In genomic region chr17:65328567-65328966, GRCh38 we compare ENCODE assay signal across 16 cellular contexts.
"Had no signal": no experiment of that assay in that cellular context is flagged by ENCODE, and none has a peak within 500 bp of the region (broad histone marks: within the 10 kb centered on the region; RNA-seq: fewer than 3 reads in every experiment).

No MANE protein-coding gene starts in this region.

- H3K4me3 ChIP-seq: esophagus muscularis mucosa, neural progenitor cell, ovary, smooth muscle cell had no signal

- H3K4me2 ChIP-seq: neural progenitor cell, smooth muscle cell had no signal

- H3K27me3 Mint-ChIP-seq: type B pancreatic cell had no signal

- H3K9me3 ChIP-seq: esophagus muscularis mucosa, ovary had no signal

- H3K4me1 ChIP-seq: esophagus muscularis mucosa, neural progenitor cell had no signal

- H3K9ac ChIP-seq: neural progenitor cell had no signal

- H3K36me3 Mint-ChIP-seq: natural killer cell, type B pancreatic cell had no signal

- H3K27me3 ChIP-seq: neural progenitor cell, ovary had no signal

- H2AFZ ChIP-seq: neural progenitor cell had no signal

- H3K36me3 ChIP-seq: esophagus muscularis mucosa, neural progenitor cell, ovary had no signal

- H3K27ac Mint-ChIP-seq: dendritic cell treated with granulocyte-macrophage colony-stimulating factor and Interleukin-4, amounts not matched to agents 40 ng/mL and 50 ng/mL, for 4 days; effector memory CD8-positive, alpha-beta T cell; natural killer cell; neural progenitor cell; type B pancreatic cell had no signal

- H3K4me3 Mint-ChIP-seq: dendritic cell treated with granulocyte-macrophage colony-stimulating factor and Interleukin-4, amounts not matched to agents 40 ng/mL and 50 ng/mL, for 4 days; effector memory CD8-positive, alpha-beta T cell; natural killer cell; neural progenitor cell; type B pancreatic cell had no signal

- DNase-seq: effector memory CD8-positive, alpha-beta T cell; foreskin melanocyte; head of caudate nucleus; hippocampal formation; natural killer cell; nucleus accumbens; ovary; right cardiac atrium; stimulated activated CD4-positive, alpha-beta T cell treated with anti-CD3 and anti-CD28 coated beads, Interleukin-2, amount 100 ng/mL, for 48 hours; stimulated activated naive CD4-positive, alpha-beta T cell treated with Interleukin-2 at 50 U/mL for 16 hours had no signal

- H3K9me3 Mint-ChIP-seq: dendritic cell treated with granulocyte-macrophage colony-stimulating factor and Interleukin-4, amounts not matched to agents 40 ng/mL and 50 ng/mL, for 4 days; effector memory CD8-positive, alpha-beta T cell; natural killer cell had no signal

- H3K27ac ChIP-seq: epithelial cell of prostate, esophagus muscularis mucosa, neural progenitor cell, ovary had no signal

- H3K4me1 Mint-ChIP-seq: natural killer cell had no signal

- ATAC-seq: effector memory CD8-positive, alpha-beta T cell; natural killer cell; right cardiac atrium had no signal
